ENCODE assay signal across 18 cellular contexts in the genomic region with DNA sequence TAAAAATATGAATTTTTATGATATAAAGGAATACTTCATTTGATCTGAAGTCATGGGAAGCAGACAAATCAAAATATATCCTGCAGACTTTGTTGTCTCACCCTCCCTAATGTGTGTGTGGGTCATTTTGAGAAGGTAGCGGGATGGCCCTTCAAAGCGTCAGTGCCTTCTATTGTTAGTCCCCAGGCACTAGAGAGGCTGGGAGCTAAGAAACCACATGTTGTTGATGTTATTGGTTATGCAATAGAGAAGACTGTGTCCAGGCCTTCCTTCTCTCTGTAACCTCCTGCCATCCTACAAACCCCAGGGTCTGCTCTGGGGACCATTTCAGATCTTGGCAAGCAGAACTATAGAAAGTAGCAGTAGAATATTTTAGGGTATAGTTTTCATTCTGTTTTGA.
"Had no signal": no experiment of that assay in that cellular context is flagged by ENCODE, and none has a peak within 500 bp of the region (broad histone marks: within the 10 kb centered on the region; RNA-seq: fewer than 3 reads in every experiment).

No MANE protein-coding gene starts in this region.

- H3K36me3 ChIP-seq: transverse colon had no signal

- H3K27me3 ChIP-seq: heart right ventricle, transverse colon had no signal

- H3K4me3 Mint-ChIP-seq: activated B cell treated with CpG ODN at 0.5 μM for 24 hours; activated CD4-positive, alpha-beta T cell treated with anti-CD3 and anti-CD28 coated beads, Interleukin-2, amount 10 ng/mL, durations not matched to agents 24 days and 14 days; activated CD8-positive, alpha-beta T cell treated with anti-CD3 and anti-CD28 coated beads, Interleukin-2, amount 10 ng/mL, durations not matched to agents 7 days and 5 days; T-helper 17 cell had no signal

- H3K4me3 ChIP-seq: coronary artery, heart right ventricle, lung, skin epidermis, transverse colon had no signal

- H3K9me3 Mint-ChIP-seq: activated B cell treated with CpG ODN at 0.5 μM for 24 hours; activated CD4-positive, alpha-beta T cell treated with anti-CD3 and anti-CD28 coated beads, Interleukin-2, amount 10 ng/mL, durations not matched to agents 24 days and 14 days; activated naive CD4-positive, alpha-beta T cell treated with anti-CD3 and anti-CD28 coated beads, Interleukin-2, amount 50 U/mL, for 72 hours had no signal

- H3K27ac Mint-ChIP-seq: activated B cell treated with CpG ODN at 0.5 μM for 24 hours; activated CD4-positive, alpha-beta T cell treated with anti-CD3 and anti-CD28 coated beads, Interleukin-2, amount 10 ng/mL, durations not matched to agents 24 days and 14 days; activated CD8-positive, alpha-beta T cell treated with anti-CD3 and anti-CD28 coated beads, Interleukin-2, amount 10 ng/mL, durations not matched to agents 7 days and 5 days; activated naive CD4-positive, alpha-beta T cell treated with anti-CD3 and anti-CD28 coated beads, Interleukin-2, amount 50 U/mL, for 72 hours; T-helper 17 cell had no signal

- H3K27me3 Mint-ChIP-seq: activated B cell treated with CpG ODN at 0.5 μM for 24 hours; activated CD4-positive, alpha-beta T cell treated with anti-CD3 and anti-CD28 coated beads, Interleukin-2, amount 10 ng/mL, durations not matched to agents 24 days and 14 days; T-helper 17 cell had no signal

- H3K9me3 ChIP-seq: heart right ventricle, transverse colon had no signal

- DNase-seq: activated B cell treated with CpG ODN at 0.5 μM for 24 hours; activated CD4-positive, alpha-beta T cell treated with anti-CD3 and anti-CD28 coated beads, Interleukin-2, amount 10 ng/mL, durations not matched to agents 24 days and 14 days; activated CD8-positive, alpha-beta memory T cell treated with anti-CD3 and anti-CD28 coated beads, Interleukin-2, amount 50 U/mL, for 4 hours; activated CD8-positive, alpha-beta T cell treated with anti-CD3 and anti-CD28 coated beads, Interleukin-2, amount 10 ng/mL, durations not matched to agents 7 days and 5 days; activated gamma-delta T cell; activated T-cell treated with anti-CD3 and anti-CD28 coated beads, Interleukin-2, amount 50 U/mL, for 48 hours; central memory CD4-positive, alpha-beta T cell; effector CD4-positive, alpha-beta T cell; heart right ventricle; posterior cingulate gyrus; stimulated activated CD4-positive, alpha-beta T cell treated with anti-CD3 and anti-CD28 coated beads, Interleukin-4, amount 100 ng/mL, for 24 hours; stimulated activated naive CD4-positive, alpha-beta T cell; T-helper 17 cell; transverse colon had no signal

- H3K27ac ChIP-seq: coronary artery, heart right ventricle, skin epidermis had no signal
